ENCODE assay signal across 8 cellular contexts in genomic region chr2:240136671-240137292, GRCh38. TPM values are rescaled to one million over a fixed set of nuclear protein-coding genes. Genes with fewer than 3 reads are reported as not detected.
DNase-seq lines count a peak whose midpoint lies in the region; ATAC-seq and TF ChIP-seq lines count a peak whose summit lies in the region.

No MANE protein-coding gene starts in this region.

- H2AFZ ChIP-seq in PC-3 (ENCODE audit: low read length) = peak overlapping the region; percentile 99

- ATAC-seq in GM21526 (IDR thresholded peaks at IDR 0.05; ENCODE audit: low FRiP score, unreplicated experiment) (peak; percentile 23), PC-3 (0 out of 2 replicates have a peak, but pooled peaks have one; percentile 4), aorta (ENCODE audit: low FRiP score) (no peak)

- no peak for DNase-seq in PC-3
- DNase-seq in aorta = peak in 1 of 2 donors; percentile 39
- DNase-seq in NCI-H146 treated with DMSO at 0.1 percent for 48 hours (lab: John Stamatoyannopoulos, UW; ENCODE audit: unreplicated experiment) = no peak
- no peak for DNase-seq in NAMALWA (ENCODE audit: low spot score)

- POLR2A ChIA-PET in PC-3 (lab: Charles Lee; ENCODE audit: unreplicated experiment) = no interaction called here

- no peaks in the 10 kb centered on the region; the same call in 1 of the 2 replicates for H3K27me3 ChIP-seq in BLaER1
- no peaks in the 10 kb centered on the region for H3K27me3 ChIP-seq in PC-3 (ENCODE audit: low read length)
- no peaks in the 10 kb centered on the region for H3K27me3 ChIP-seq in duodenal mucosa (ENCODE audit: control insufficient read depth in 1 of 2, insufficient read depth in 2 of 2, low read length in 2 of 2)
- no peaks in the 10 kb centered on the region for H3K27me3 ChIP-seq in muscle layer of duodenum (ENCODE audit: low read depth, low read length)
- no peaks in the 10 kb centered on the region for H3K27me3 ChIP-seq in aorta (ENCODE audit: control insufficient read depth in 1 of 2, insufficient read depth in 2 of 2, low read length in 1 of 2)

- WGBS in aorta, 2 donors = 37 to 41% methylated on average over 35 to 36 of the region's 36 CpGs

- H3K79me2 ChIP-seq in PC-3 (ENCODE audit: low read length) = peaks cover 34% of the 10 kb centered on the region

- CTCF ChIA-PET in PC-3 (lab: Charles Lee) = no interaction called here

- H3K4me2 ChIP-seq in BLaER1 = peak overlapping the region; percentile 88
- H3K4me2 ChIP-seq in PC-3 (ENCODE audit: low read length) = peak overlapping the region; percentile 100

- no peaks in the 10 kb centered on the region for H3F3A ChIP-seq in PC-3 (ENCODE audit: low read length, unreplicated experiment)

- H3K36me3 ChIP-seq in BLaER1 (peaks cover 28% of the 10 kb centered on the region), PC-3 (ENCODE audit: low read depth, low read length) (peaks cover 11% of the 10 kb centered on the region), duodenal mucosa (ENCODE audit: control insufficient read depth in 1 of 2, insufficient read depth in 2 of 2, low read length in 2 of 2) (peaks cover 13 to 20% of the 10 kb centered on the region in 2 donors), muscle layer of duodenum (ENCODE audit: control insufficient read depth in 1 of 2, insufficient read depth in 2 of 2, low read length in 2 of 2) (peaks cover 15 to 20% of the 10 kb centered on the region in 2 donors), aorta (ENCODE audit: control insufficient read depth in 1 of 2, insufficient read depth in 2 of 2, low read length in 1 of 2) (peaks cover 0 to 3% of the 10 kb centered on the region in 2 donors)

- H3K27ac ChIP-seq in BLaER1 (peak overlapping the region; percentile 82), PC-3 (ENCODE audit: low read length) (no peak overlapping the region), duodenal mucosa (ENCODE audit: low read depth, low read length) (no peak overlapping the region), muscle layer of duodenum (ENCODE audit: low read length) (no peak overlapping the region), aorta (ENCODE audit: low read depth in 1 of 2, low read length in 2 of 2) (no peak overlapping the region)

- H4K20me1 ChIP-seq in BLaER1 (peaks cover 28% of the 10 kb centered on the region), PC-3 (ENCODE audit: low read length) (peaks cover 10% of the 10 kb centered on the region; the same call in 1 of the 2 replicates)

- BruUV-seq in PC-3 (replicated peaks; lab: Mats Ljungman, UMichigan) = no TSS peak

- H3K4me3 ChIP-seq in BLaER1 (peak overlapping the region; percentile 89), PC-3 (ENCODE audit: low read length) (peak overlapping the region; percentile 99), duodenal mucosa (ENCODE audit: low read depth in 1 of 2, low read length in 2 of 2) (peak overlapping the region; percentile 89 to 97), muscle layer of duodenum (ENCODE audit: low read depth in 1 of 2, low read length in 2 of 2) (peak overlapping the region; percentile 93 to 94), aorta (ENCODE audit: low read length in 2 of 2) (peak overlapping the region; percentile 20 to 84)

- H3K4me1 ChIP-seq in BLaER1 = peaks cover 28% of the 10 kb centered on the region
- H3K4me1 ChIP-seq in PC-3 (ENCODE audit: insufficient read depth, low read length) = peaks cover 24% of the 10 kb centered on the region
- peaks cover 11 to 14% of the 10 kb centered on the region in 2 donors for H3K4me1 ChIP-seq in duodenal mucosa (ENCODE audit: control insufficient read depth in 1 of 2, insufficient read depth in 2 of 2, low read length in 2 of 2)
- peaks cover 8 to 16% of the 10 kb centered on the region in 2 donors for H3K4me1 ChIP-seq in muscle layer of duodenum (ENCODE audit: control insufficient read depth in 1 of 2, insufficient read depth in 2 of 2, low read length in 2 of 2)
- no peaks in the 10 kb centered on the region for H3K4me1 ChIP-seq in aorta (ENCODE audit: control insufficient read depth in 1 of 2, insufficient read depth in 2 of 2, low read length in 2 of 2)

- H3K9ac ChIP-seq in BLaER1 = peak overlapping the region; percentile 92
- peak overlapping the region; percentile 94 for H3K9ac ChIP-seq in PC-3 (ENCODE audit: low read length)
- peak overlapping the region; percentile 59 to 64 for H3K9ac ChIP-seq in duodenal mucosa (ENCODE audit: low read depth in 1 of 2, low read length in 2 of 2)

- no peaks in the 10 kb centered on the region for H3K9me2 ChIP-seq in PC-3 (replicated peaks; ENCODE audit: low read length)

- TF ChIP-seq CTCF in PC-3 (conservative IDR thresholded peaks at IDR 0.05; ENCODE audit: low read depth, low read length) = no peak

- intact Hi-C loops in PC-3 (cut with micrococcal nuclease) (loop anchor here (1.0 kb wide), 1 partner anchor 111 kb away; the partner anchor contains the start of gene NDUFA10), aorta (cut with DNase I) (no loop called here)

- H3K9me3 ChIP-seq in BLaER1 (no peaks in the 10 kb centered on the region), PC-3 (ENCODE audit: low read length) (no peaks in the 10 kb centered on the region), duodenal mucosa (ENCODE audit: control insufficient read depth in 1 of 2, low read length in 2 of 2) (no peaks in the 10 kb centered on the region), muscle layer of duodenum (ENCODE audit: control insufficient read depth in 1 of 2, low read length in 2 of 2) (no peaks in the 10 kb centered on the region), aorta (ENCODE audit: control insufficient read depth, low read length) (no peaks in the 10 kb centered on the region)

RNA-seq across cellular contexts. Expression of gene COPS9, which starts 0.7 kb away (rescaled TPM):
- total RNA-seq in PC-3 (2014; rRNA removed) (317 and 473 TPM in 2 replicates), aorta (10 to 100 TPM; 83.7 to 94.0 TPM)
- polyA plus RNA-seq in aorta = 100 to 1,000 TPM; 415 to 787 TPM

RNA-seq across cellular contexts. Expression of gene OTOS, which starts 3.7 kb away (rescaled TPM):
- total RNA-seq in PC-3 (2014; rRNA removed) (not detected in 2 replicates), aorta (not detected)
- polyA plus RNA-seq in aorta = not detected
